Comparison of ENCODE assay signal across 11 cellular contexts in genomic region chr15:43439268-43439667, GRCh38. TPM values are rescaled to one million over a fixed set of nuclear protein-coding genes. Genes with fewer than 3 reads are reported as not detected.
A peak's percentile ranks its signal among the peaks of the same experiment; 100 is the strongest.
DNase-seq lines count a peak whose midpoint lies in the region; ATAC-seq and TF ChIP-seq lines count a peak whose summit lies in the region.
"Had no signal": no experiment of that assay in that cellular context is flagged by ENCODE, and none has a peak within 500 bp of the region (broad histone marks: within the 10 kb centered on the region; RNA-seq: fewer than 3 reads in every experiment).

No MANE protein-coding gene starts in this region.

- H3K9me3 ChIP-seq in BLaER1 treated with 17β-estradiol and CSF1 and Interleukin-3, amounts not matched to agents 10 nM and 100 nM (replicated peaks in 1 of 11), result no peaks in the 10 kb centered on the region
- H3K9me3 ChIP-seq in endodermal cell (ENCODE audit: control insufficient read depth, low read length) (no peaks in the 10 kb centered on the region), neuronal stem cell (replicated peaks in 1 of 2; ENCODE audit: control insufficient read depth in 2 of 2, insufficient read depth in 1 of 2, low read depth in 1 of 2, low read length in 2 of 2) (peaks cover 0 to 6% of the 10 kb centered on the region in 2 donors)

- H3K4me1 Mint-ChIP-seq in endodermal cell, result no peaks in the 10 kb centered on the region
- peaks cover 10% of the 10 kb centered on the region for H3K4me1 Mint-ChIP-seq in activated CD8-positive, alpha-beta T cell treated with anti-CD3 and anti-CD28 coated beads, Interleukin-2, amount 10 ng/mL, durations not matched to agents 7 days and 5 days (ENCODE audit: low read depth)

- ATAC-seq in activated CD8-positive, alpha-beta T cell treated with anti-CD3 and anti-CD28 coated beads, Interleukin-2, amount 10 ng/mL, durations not matched to agents 7 days and 5 days, result no peak
- ATAC-seq in GM21526 (IDR thresholded peaks at IDR 0.05; ENCODE audit: low FRiP score, unreplicated experiment) (no peak), HG03175 (IDR thresholded peaks at IDR 0.05; ENCODE audit: unreplicated experiment) (no peak)
- ATAC-seq: HCT116, K562 had no signal

- peak overlapping the region in 7 of 11 experiments; percentile 74 to 88 (median 80); a peak in 9 of 22 replicates for H3K27ac ChIP-seq in BLaER1 treated with 17β-estradiol and CSF1 and Interleukin-3, amounts not matched to agents 10 nM and 100 nM
- peak overlapping the region; percentile 74; the same call in 1 of the 2 replicates for H3K27ac ChIP-seq in KMS-11
- no peak overlapping the region for H3K27ac ChIP-seq in endodermal cell (ENCODE audit: low read depth, low read length)
- no peak overlapping the region for H3K27ac ChIP-seq in neuronal stem cell (replicated peaks; ENCODE audit: low read length)
- H3K27ac ChIP-seq: HL-60 had no signal

- DNase-seq in endodermal cell, result no peak
- no peak for DNase-seq in neuronal stem cell (ENCODE audit: low spot score)
- DNase-seq in activated CD8-positive, alpha-beta T cell treated with anti-CD3 and anti-CD28 coated beads, Interleukin-2, amount 10 ng/mL, durations not matched to agents 7 days and 5 days, result no peak
- DNase-seq: DMS79 had no signal

- H3K18ac ChIP-seq in neuronal stem cell (ENCODE audit: low read length), result no peak overlapping the region

- H4K91ac ChIP-seq in neuronal stem cell (ENCODE audit: low read depth, low read length, poor library complexity), result no peak overlapping the region

- H3K36me3 Mint-ChIP-seq in endodermal cell (ENCODE audit: low read depth), result peaks cover 68% of the 10 kb centered on the region
- H3K36me3 Mint-ChIP-seq in activated CD8-positive, alpha-beta T cell treated with anti-CD3 and anti-CD28 coated beads, Interleukin-2, amount 10 ng/mL, durations not matched to agents 7 days and 5 days (ENCODE audit: low read depth), result peaks cover 9% of the 10 kb centered on the region

- no peak overlapping the region for H3K4ac ChIP-seq in neuronal stem cell (ENCODE audit: low read length)

- H2AFZ ChIP-seq in KMS-11 (ENCODE audit: low read depth) (no peak overlapping the region), neuronal stem cell (ENCODE audit: low read length) (no peak overlapping the region)

- H3K36me3 ChIP-seq in BLaER1 treated with 17β-estradiol and CSF1 and Interleukin-3, amounts not matched to agents 10 nM and 100 nM, result peaks cover 43 to 84% (median 61%) of the 10 kb centered on the region in 11 experiments
- no peaks in the 10 kb centered on the region for H3K36me3 ChIP-seq in KMS-11 (ENCODE audit: insufficient read depth)
- peaks cover 78% of the 10 kb centered on the region for H3K36me3 ChIP-seq in endodermal cell (ENCODE audit: control insufficient read depth, insufficient read depth, low read length)
- H3K36me3 ChIP-seq in neuronal stem cell (replicated peaks in 1 of 2; ENCODE audit: control insufficient read depth in 2 of 2, insufficient read depth in 2 of 2, low read length in 2 of 2), result peaks cover 17 to 87% of the 10 kb centered on the region in 2 donors

- H4K8ac ChIP-seq in neuronal stem cell (ENCODE audit: low read depth, low read length), result no peak overlapping the region

- no peak overlapping the region for H3K9ac ChIP-seq in BLaER1 treated with 17β-estradiol and CSF1 and Interleukin-3, amounts not matched to agents 10 nM and 100 nM
- H3K9ac ChIP-seq in KMS-11 (no peak overlapping the region), endodermal cell (ENCODE audit: extremely low read depth, low read length, poor library complexity, severe bottlenecking) (no peak overlapping the region), neuronal stem cell (ENCODE audit: low read depth, low read length, poor library complexity) (no peak overlapping the region)

- no peak overlapping the region for H2BK12ac ChIP-seq in neuronal stem cell (ENCODE audit: low read length)

- H3K14ac ChIP-seq in neuronal stem cell (ENCODE audit: low read length), result no peak overlapping the region

- POLR2A ChIA-PET in activated CD8-positive, alpha-beta T cell treated with anti-CD3 and anti-CD28 coated beads, Interleukin-2, amount 10 ng/mL, durations not matched to agents 7 days and 5 days (lab: Charles Lee), result no interaction called here

- TF ChIP-seq CTCF in KMS-11 (conservative IDR thresholded peaks at IDR 0.05; ENCODE audit: low read depth, low read length) (no peak), endodermal cell (conservative IDR thresholded peaks at IDR 0.05) (peak; percentile 34)

- H3K79me2 ChIP-seq in KMS-11 (ENCODE audit: insufficient read depth, low read depth), result no peaks in the 10 kb centered on the region

- H3K27me3 ChIP-seq in BLaER1 treated with 17β-estradiol and CSF1 and Interleukin-3, amounts not matched to agents 10 nM and 100 nM, result no peaks in the 10 kb centered on the region
- no peaks in the 10 kb centered on the region for H3K27me3 ChIP-seq in KMS-11 (ENCODE audit: insufficient read depth, low read depth)
- no peaks in the 10 kb centered on the region for H3K27me3 ChIP-seq in endodermal cell (ENCODE audit: control insufficient read depth, insufficient read depth, low read length, poor library complexity, severe bottlenecking)
- no peaks in the 10 kb centered on the region for H3K27me3 ChIP-seq in neuronal stem cell (ENCODE audit: control insufficient read depth in 3 of 3, insufficient read depth in 3 of 3, low read depth in 1 of 3, low read length in 3 of 3)

- no peak overlapping the region for H2BK15ac ChIP-seq in neuronal stem cell (ENCODE audit: low read length)

- peak overlapping the region; percentile 65 for H3K23ac ChIP-seq in neuronal stem cell (ENCODE audit: low read depth, low read length, poor library complexity)

- peaks cover 5 to 32% (median 22%) of the 10 kb centered on the region in 10 experiments; a peak in 18 of 20 replicates for H3K4me1 ChIP-seq in BLaER1 treated with 17β-estradiol and CSF1 and Interleukin-3, amounts not matched to agents 10 nM and 100 nM
- H3K4me1 ChIP-seq in KMS-11 (ENCODE audit: low read depth, poor library complexity, severe bottlenecking) (peaks cover 27% of the 10 kb centered on the region), endodermal cell (ENCODE audit: control insufficient read depth, insufficient read depth, low read length) (no peaks in the 10 kb centered on the region), neuronal stem cell (ENCODE audit: control insufficient read depth in 2 of 2, insufficient read depth in 1 of 2, low read depth in 1 of 2, low read length in 2 of 2) (peaks cover 0 to 7% of the 10 kb centered on the region in 2 donors)

- H2AK5ac ChIP-seq in neuronal stem cell (ENCODE audit: low read depth, low read length), result no peak overlapping the region

- H2BK120ac ChIP-seq in neuronal stem cell (ENCODE audit: low read depth, low read length), result no peak overlapping the region

- 94% methylated on average over 2 of the region's 3 CpGs; no CpG with 5 or more reads in 1 of the 2 experiments for WGBS in endodermal cell (ENCODE audit: insufficient coverage in 1 of 2, insufficient read length in 1 of 2), 2 experiments
- no CpG with 5 or more reads among the region's 3 CpGs for WGBS in neuronal stem cell (ENCODE audit: extremely low coverage in 2 of 2, insufficient read length in 2 of 2, insufficient replicate concordance in 1 of 2), 2 donors

- H4K20me1 ChIP-seq in BLaER1 treated with 17β-estradiol and CSF1 and Interleukin-3, amounts not matched to agents 10 nM and 100 nM, result no peaks in the 10 kb centered on the region
- no peaks in the 10 kb centered on the region for H4K20me1 ChIP-seq in KMS-11 (ENCODE audit: insufficient read depth)

- H3K4me3 Mint-ChIP-seq in endodermal cell, result no peak overlapping the region
- H3K4me3 Mint-ChIP-seq in activated CD8-positive, alpha-beta T cell treated with anti-CD3 and anti-CD28 coated beads, Interleukin-2, amount 10 ng/mL, durations not matched to agents 7 days and 5 days, result no peak overlapping the region

- H3K4me3 ChIP-seq in BLaER1 treated with 17β-estradiol and CSF1 and Interleukin-3, amounts not matched to agents 10 nM and 100 nM, result no peak overlapping the region
- H3K4me3 ChIP-seq in KMS-11 (IDR thresholded peaks at IDR 0.05; ENCODE audit: insufficient read depth, low read depth, low read length), result no peak overlapping the region
- no peak overlapping the region for H3K4me3 ChIP-seq in endodermal cell (ENCODE audit: low read length)
- H3K4me3 ChIP-seq in neuronal stem cell (ENCODE audit: low read length in 2 of 2), result no peak overlapping the region
- H3K4me3 ChIP-seq: K562 had no signal

- peak overlapping the region; percentile 24 for H3K27ac Mint-ChIP-seq in endodermal cell
- no peak overlapping the region for H3K27ac Mint-ChIP-seq in activated CD8-positive, alpha-beta T cell treated with anti-CD3 and anti-CD28 coated beads, Interleukin-2, amount 10 ng/mL, durations not matched to agents 7 days and 5 days

- no peaks in the 10 kb centered on the region for H3K27me3 Mint-ChIP-seq in endodermal cell (ENCODE audit: insufficient read depth)
- H3K27me3 Mint-ChIP-seq in activated CD8-positive, alpha-beta T cell treated with anti-CD3 and anti-CD28 coated beads, Interleukin-2, amount 10 ng/mL, durations not matched to agents 7 days and 5 days (ENCODE audit: low read depth), result no peaks in the 10 kb centered on the region

- H3K4me2 ChIP-seq in BLaER1 treated with 17β-estradiol and CSF1 and Interleukin-3, amounts not matched to agents 10 nM and 100 nM, result no peak overlapping the region
- H3K4me2 ChIP-seq in KMS-11, result no peak overlapping the region
- H3K4me2 ChIP-seq in neuronal stem cell (ENCODE audit: insufficient read depth, low read length, poor library complexity, severe bottlenecking), result no peak overlapping the region

- CTCF ChIA-PET in activated CD8-positive, alpha-beta T cell treated with anti-CD3 and anti-CD28 coated beads, Interleukin-2, amount 10 ng/mL, durations not matched to agents 7 days and 5 days (lab: Charles Lee), result interaction anchor here (1.6 to 3.8 kb wide), 3 partner anchors 32 to 73 kb away, joined by 3 to 75 read pairs (median 6); no protein-coding TSS in a partner anchor

- no peak overlapping the region for H2BK5ac ChIP-seq in neuronal stem cell (ENCODE audit: low read length)

- no peaks in the 10 kb centered on the region for H3K9me3 Mint-ChIP-seq in endodermal cell
- H3K9me3 Mint-ChIP-seq in activated CD8-positive, alpha-beta T cell treated with anti-CD3 and anti-CD28 coated beads, Interleukin-2, amount 10 ng/mL, durations not matched to agents 7 days and 5 days (ENCODE audit: insufficient read depth), result no peaks in the 10 kb centered on the region

- H3K79me1 ChIP-seq in neuronal stem cell (ENCODE audit: low read depth, low read length), result peaks cover 5% of the 10 kb centered on the region

RNA-seq across cellular contexts. Expression of gene TP53BP1, which starts 53.7 kb away (rescaled TPM):
- total RNA-seq in endodermal cell, result 100 to 1,000 TPM in 1 of 2 donors, 10 to 100 TPM in 1; 85.4 to 114 TPM
- polyA plus RNA-seq in endodermal cell (2013, experiment 1 of 2), result 62.6 TPM
- polyA plus RNA-seq in endodermal cell (2013, experiment 2 of 2), result 62.0 TPM
- 24.5 TPM for polyA plus RNA-seq in neuronal stem cell (2013, experiment 1 of 2)
- polyA plus RNA-seq in neuronal stem cell (2013, experiment 2 of 2), result 24.6 TPM
- total RNA-seq in activated CD8-positive, alpha-beta T cell treated with anti-CD3 and anti-CD28 coated beads, Interleukin-2, amount 10 ng/mL, durations not matched to agents 7 days and 5 days, result 10 to 100 TPM; 24.3 to 27.3 TPM

Comparison
In these comparisons a context has a peak if more than half of its experiments do, and no peak if none do; other contexts are left out.
1. H3K27ac ChIP-seq: peak in BLaER1 treated with 17β-estradiol and CSF1 and Interleukin-3, amounts not matched to agents 10 nM and 100 nM (7 of 11) and KMS-11 (single experiment); none in endodermal cell (single experiment) and neuronal stem cell (single experiment).